In genomic region chr16:67246081-67246944, GRCh38 we compare ENCODE assay signal across 1 cellular context.
TF ChIP-seq lines count a peak whose summit lies in the region.

No MANE protein-coding gene starts in this region.

TF ChIP-seq in WTC11, 78 proteins besides CTCF, POLR2A, EP300 and RAD21 (continued from another document):
- TF ChIP-seq, protein P1, sequence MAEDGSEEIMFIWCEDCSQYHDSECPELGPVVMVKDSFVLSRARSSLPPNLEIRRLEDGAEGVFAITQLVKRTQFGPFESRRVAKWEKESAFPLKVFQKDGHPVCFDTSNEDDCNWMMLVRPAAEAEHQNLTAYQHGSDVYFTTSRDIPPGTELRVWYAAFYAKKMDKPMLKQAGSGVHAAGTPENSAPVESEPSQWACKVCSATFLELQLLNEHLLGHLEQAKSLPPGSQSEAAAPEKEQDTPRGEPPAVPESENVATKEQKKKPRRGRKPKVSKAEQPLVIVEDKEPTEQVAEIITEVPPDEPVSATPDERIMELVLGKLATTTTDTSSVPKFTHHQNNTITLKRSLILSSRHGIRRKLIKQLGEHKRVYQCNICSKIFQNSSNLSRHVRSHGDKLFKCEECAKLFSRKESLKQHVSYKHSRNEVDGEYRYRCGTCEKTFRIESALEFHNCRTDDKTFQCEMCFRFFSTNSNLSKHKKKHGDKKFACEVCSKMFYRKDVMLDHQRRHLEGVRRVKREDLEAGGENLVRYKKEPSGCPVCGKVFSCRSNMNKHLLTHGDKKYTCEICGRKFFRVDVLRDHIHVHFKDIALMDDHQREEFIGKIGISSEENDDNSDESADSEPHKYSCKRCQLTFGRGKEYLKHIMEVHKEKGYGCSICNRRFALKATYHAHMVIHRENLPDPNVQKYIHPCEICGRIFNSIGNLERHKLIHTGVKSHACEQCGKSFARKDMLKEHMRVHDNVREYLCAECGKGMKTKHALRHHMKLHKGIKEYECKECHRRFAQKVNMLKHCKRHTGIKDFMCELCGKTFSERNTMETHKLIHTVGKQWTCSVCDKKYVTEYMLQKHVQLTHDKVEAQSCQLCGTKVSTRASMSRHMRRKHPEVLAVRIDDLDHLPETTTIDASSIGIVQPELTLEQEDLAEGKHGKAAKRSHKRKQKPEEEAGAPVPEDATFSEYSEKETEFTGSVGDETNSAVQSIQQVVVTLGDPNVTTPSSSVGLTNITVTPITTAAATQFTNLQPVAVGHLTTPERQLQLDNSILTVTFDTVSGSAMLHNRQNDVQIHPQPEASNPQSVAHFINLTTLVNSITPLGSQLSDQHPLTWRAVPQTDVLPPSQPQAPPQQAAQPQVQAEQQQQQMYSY (CRISPR knock-in tag; IDR thresholded peaks at IDR 0.05): peak; percentile 48; the same call in 1 of the 2 replicates
- TF ChIP-seq ZNF416 (CRISPR knock-in tag; IDR thresholded peaks at IDR 0.05): no peak
- TF ChIP-seq HMGXB4 (CRISPR knock-in tag; IDR thresholded peaks at IDR 0.05): peak; percentile 63
- peak; percentile 18; the same call in 1 of the 2 replicates for TF ChIP-seq FOXP4 (CRISPR knock-in tag; IDR thresholded peaks at IDR 0.05)
- TF ChIP-seq FOXP1 (CRISPR knock-in tag; IDR thresholded peaks at IDR 0.05; ENCODE audit: borderline replicate concordance): 0 out of 2 replicates have a peak, but pooled peaks have one; percentile 33
- TF ChIP-seq, protein P2, sequence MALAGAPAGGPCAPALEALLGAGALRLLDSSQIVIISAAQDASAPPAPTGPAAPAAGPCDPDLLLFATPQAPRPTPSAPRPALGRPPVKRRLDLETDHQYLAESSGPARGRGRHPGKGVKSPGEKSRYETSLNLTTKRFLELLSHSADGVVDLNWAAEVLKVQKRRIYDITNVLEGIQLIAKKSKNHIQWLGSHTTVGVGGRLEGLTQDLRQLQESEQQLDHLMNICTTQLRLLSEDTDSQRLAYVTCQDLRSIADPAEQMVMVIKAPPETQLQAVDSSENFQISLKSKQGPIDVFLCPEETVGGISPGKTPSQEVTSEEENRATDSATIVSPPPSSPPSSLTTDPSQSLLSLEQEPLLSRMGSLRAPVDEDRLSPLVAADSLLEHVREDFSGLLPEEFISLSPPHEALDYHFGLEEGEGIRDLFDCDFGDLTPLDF (CRISPR knock-in tag; IDR thresholded peaks at IDR 0.05): no peak
- peak; percentile 55; the same call in 1 of the 2 replicates for TF ChIP-seq FOXK1 (CRISPR knock-in tag; IDR thresholded peaks at IDR 0.05)
- TF ChIP-seq ZNF281 (CRISPR knock-in tag; IDR thresholded peaks at IDR 0.05): peak; percentile 82; the same call in 1 of the 2 replicates
- TF ChIP-seq, protein P3, sequence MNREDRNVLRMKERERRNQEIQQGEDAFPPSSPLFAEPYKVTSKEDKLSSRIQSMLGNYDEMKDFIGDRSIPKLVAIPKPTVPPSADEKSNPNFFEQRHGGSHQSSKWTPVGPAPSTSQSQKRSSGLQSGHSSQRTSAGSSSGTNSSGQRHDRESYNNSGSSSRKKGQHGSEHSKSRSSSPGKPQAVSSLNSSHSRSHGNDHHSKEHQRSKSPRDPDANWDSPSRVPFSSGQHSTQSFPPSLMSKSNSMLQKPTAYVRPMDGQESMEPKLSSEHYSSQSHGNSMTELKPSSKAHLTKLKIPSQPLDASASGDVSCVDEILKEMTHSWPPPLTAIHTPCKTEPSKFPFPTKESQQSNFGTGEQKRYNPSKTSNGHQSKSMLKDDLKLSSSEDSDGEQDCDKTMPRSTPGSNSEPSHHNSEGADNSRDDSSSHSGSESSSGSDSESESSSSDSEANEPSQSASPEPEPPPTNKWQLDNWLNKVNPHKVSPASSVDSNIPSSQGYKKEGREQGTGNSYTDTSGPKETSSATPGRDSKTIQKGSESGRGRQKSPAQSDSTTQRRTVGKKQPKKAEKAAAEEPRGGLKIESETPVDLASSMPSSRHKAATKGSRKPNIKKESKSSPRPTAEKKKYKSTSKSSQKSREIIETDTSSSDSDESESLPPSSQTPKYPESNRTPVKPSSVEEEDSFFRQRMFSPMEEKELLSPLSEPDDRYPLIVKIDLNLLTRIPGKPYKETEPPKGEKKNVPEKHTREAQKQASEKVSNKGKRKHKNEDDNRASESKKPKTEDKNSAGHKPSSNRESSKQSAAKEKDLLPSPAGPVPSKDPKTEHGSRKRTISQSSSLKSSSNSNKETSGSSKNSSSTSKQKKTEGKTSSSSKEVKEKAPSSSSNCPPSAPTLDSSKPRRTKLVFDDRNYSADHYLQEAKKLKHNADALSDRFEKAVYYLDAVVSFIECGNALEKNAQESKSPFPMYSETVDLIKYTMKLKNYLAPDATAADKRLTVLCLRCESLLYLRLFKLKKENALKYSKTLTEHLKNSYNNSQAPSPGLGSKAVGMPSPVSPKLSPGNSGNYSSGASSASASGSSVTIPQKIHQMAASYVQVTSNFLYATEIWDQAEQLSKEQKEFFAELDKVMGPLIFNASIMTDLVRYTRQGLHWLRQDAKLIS (CRISPR knock-in tag; IDR thresholded peaks at IDR 0.05; ENCODE audit: borderline replicate concordance): peak; percentile 14; the same call in 1 of the 2 replicates
- peak; percentile 83; the same call in 1 of the 2 replicates for TF ChIP-seq MYBL2 (CRISPR knock-in tag; IDR thresholded peaks at IDR 0.05)
- TF ChIP-seq, protein P4, sequence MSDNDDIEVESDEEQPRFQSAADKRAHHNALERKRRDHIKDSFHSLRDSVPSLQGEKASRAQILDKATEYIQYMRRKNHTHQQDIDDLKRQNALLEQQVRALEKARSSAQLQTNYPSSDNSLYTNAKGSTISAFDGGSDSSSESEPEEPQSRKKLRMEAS (CRISPR knock-in tag; IDR thresholded peaks at IDR 0.05): peak; percentile 89
- TF ChIP-seq, protein P5, sequence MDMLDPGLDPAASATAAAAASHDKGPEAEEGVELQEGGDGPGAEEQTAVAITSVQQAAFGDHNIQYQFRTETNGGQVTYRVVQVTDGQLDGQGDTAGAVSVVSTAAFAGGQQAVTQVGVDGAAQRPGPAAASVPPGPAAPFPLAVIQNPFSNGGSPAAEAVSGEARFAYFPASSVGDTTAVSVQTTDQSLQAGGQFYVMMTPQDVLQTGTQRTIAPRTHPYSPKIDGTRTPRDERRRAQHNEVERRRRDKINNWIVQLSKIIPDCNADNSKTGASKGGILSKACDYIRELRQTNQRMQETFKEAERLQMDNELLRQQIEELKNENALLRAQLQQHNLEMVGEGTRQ (CRISPR knock-in tag; IDR thresholded peaks at IDR 0.05): peak; percentile 92
- TF ChIP-seq ZNF232 (CRISPR knock-in tag; IDR thresholded peaks at IDR 0.05): peak; percentile 70; the same call in 1 of the 2 replicates
- TF ChIP-seq TEAD1 (CRISPR knock-in tag; IDR thresholded peaks at IDR 0.05): peak; percentile 95; the same call in 1 of the 2 replicates
- no peak for TF ChIP-seq KAT7 (CRISPR knock-in tag; IDR thresholded peaks at IDR 0.05; ENCODE audit: borderline replicate concordance)
- TF ChIP-seq ZNF396 (CRISPR knock-in tag; IDR thresholded peaks at IDR 0.05; ENCODE audit: borderline replicate concordance): no peak
